Comparison of ENCODE assay signal across 9 cellular contexts in the genomic region with DNA sequence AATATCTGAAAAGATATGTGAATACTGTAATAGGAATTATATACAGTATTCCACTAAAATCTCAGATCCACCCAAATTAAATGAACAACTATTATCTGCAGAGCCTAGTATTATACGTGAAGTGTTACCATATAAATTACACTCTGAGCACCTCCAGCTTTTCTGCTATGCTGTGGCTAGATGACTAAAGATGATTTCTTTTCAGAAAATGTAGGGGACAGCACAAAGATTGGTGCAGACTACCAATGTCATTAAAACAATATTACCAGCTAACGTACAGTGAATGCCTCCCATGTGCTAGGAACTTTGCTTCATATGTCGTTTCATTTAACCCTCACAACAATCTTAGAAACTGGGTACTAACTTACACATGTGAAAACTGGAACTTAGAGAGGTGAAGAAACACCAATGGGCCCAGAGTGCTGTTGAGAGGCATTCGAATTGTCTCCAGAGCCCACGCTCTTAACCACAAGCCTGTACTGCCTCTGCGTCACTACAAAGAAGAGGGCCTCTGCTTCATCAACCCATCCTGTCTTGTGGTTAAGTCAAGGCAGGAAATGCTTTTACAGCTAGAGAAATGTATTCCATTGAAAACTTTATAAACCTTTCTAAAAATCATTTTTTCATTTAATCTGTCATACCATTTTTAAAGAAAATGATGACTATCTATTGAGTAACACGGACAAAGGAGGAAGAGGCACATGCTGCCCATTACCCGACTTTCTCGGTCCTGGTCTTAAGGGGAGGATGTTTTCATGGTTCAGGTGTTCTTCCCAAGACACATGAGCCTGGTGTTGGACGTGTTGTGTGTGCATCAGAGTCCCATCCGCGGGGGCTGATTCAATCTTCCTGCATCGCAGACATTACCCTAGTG. TPM values are rescaled to one million over a fixed set of nuclear protein-coding genes. Genes with fewer than 3 reads are reported as not detected.
DNase-seq lines count a peak whose midpoint lies in the region; ATAC-seq, FAIRE-seq and TF ChIP-seq lines count a peak whose summit lies in the region.
"Had no signal": no experiment of that assay in that cellular context is flagged by ENCODE, and none has a peak within 500 bp of the region (broad histone marks: within the 10 kb centered on the region; RNA-seq: fewer than 3 reads in every experiment).

No MANE protein-coding gene starts in this region.

- H3K4me1 ChIP-seq in liver (ENCODE audit: control insufficient read depth in 4 of 4, insufficient read depth in 4 of 4, low read length in 3 of 4) (no peaks in the 10 kb centered on the region), HepG2 (ENCODE audit: insufficient read depth, low read length) (peaks cover 12% of the 10 kb centered on the region; the same call in 1 of the 2 replicates), kidney (ENCODE audit: control insufficient read depth in 1 of 2, insufficient read depth in 1 of 2, low read depth in 1 of 2, low read length in 2 of 2) (no peaks in the 10 kb centered on the region)
- H3K4me1 ChIP-seq: body of pancreas had no signal

- intact Hi-C loops in HepG2 (cut with micrococcal nuclease; ENCODE audit: unreplicated experiment) (no loop called here), kidney (cut with DNase I) (no loop called here)

- no peak for TF ChIP-seq RAD21 in liver (IDR thresholded peaks at IDR 0.05)
- TF ChIP-seq RAD21 in HepG2 (CRISPR knock-in tag; IDR thresholded peaks at IDR 0.05) = no peak

- no peak for TF ChIP-seq POLR2A in HepG2 (IDR thresholded peaks at IDR 0.05; ENCODE audit: insufficient read depth in 1 of 2, low read depth in 2 of 2, low read length in 2 of 2)

- no peak for TF ChIP-seq CTCF in liver (IDR thresholded peaks at IDR 0.05; ENCODE audit: low read depth, low read length, missing input control)
- no peak for TF ChIP-seq CTCF in HepG2 (CRISPR knock-in tag; IDR thresholded peaks at IDR 0.05)
- TF ChIP-seq CTCF in kidney (IDR thresholded peaks at IDR 0.05; ENCODE audit: borderline replicate concordance, extremely low read depth, insufficient read depth) = no peak

- in situ Hi-C loops in HepG2 (cut with HindIII; ENCODE audit: extremely low pct_ligation_motif_present, low pct_unique_long_range_greater_than_20kb) = loop anchor here (25.0 kb wide), 1 partner anchor 381 kb away; a partner anchor contains a TSS

- H3K9me3 Mint-ChIP-seq in stimulated activated naive CD8-positive, alpha-beta T cell treated with anti-CD3 and anti-CD28 coated beads, Interleukin-15, amount 100 ng/mL, for 72 hours = no peaks in the 10 kb centered on the region

- H3K9ac ChIP-seq in liver (ENCODE audit: low read depth in 1 of 2, low read length in 2 of 2) = peak overlapping the region in 1 of 2 donors; percentile 73
- H3K9ac ChIP-seq in HepG2 (ENCODE audit: insufficient read depth, low read depth, low read length) = no peak overlapping the region
- no peak overlapping the region for H3K9ac ChIP-seq in kidney (ENCODE audit: low read length in 2 of 2)

- CTCF ChIA-PET in HepG2 (lab: Yijun Ruan, JAX; ENCODE audit: low intra/inter-chr PET ratio, low total read pairs) = no interaction called here

- FAIRE-seq in HepG2 (lab: Jason Lieb, UNC) (no peak), kidney (lab: Jason Lieb, UNC) (no peak)

- peak overlapping the region in 2 of 3 donors; percentile 10 to 23 for H3K4me3 ChIP-seq in liver (ENCODE audit: low read depth in 1 of 3, low read length in 3 of 3)
- H3K4me3 ChIP-seq in HepG2 (replicated peaks in 1 of 3; ENCODE audit: insufficient read depth in 1 of 3, low read depth in 2 of 3, low read length in 3 of 3) = no peak overlapping the region
- H3K4me3 ChIP-seq in kidney (ENCODE audit: low read length in 2 of 2) = peak overlapping the region; percentile 14 to 39
- H3K4me3 ChIP-seq: body of pancreas had no signal

- ATAC-seq in HepG2 (no peak), HG03565 (IDR thresholded peaks at IDR 0.05; ENCODE audit: unreplicated experiment) (peak; percentile 89)
- peak; percentile 96 for ATAC-seq in stimulated activated naive CD8-positive, alpha-beta T cell treated with anti-CD3 and anti-CD28 coated beads, Interleukin-15, amount 100 ng/mL, for 72 hours
- ATAC-seq: body of pancreas had no signal

- peak overlapping the region; percentile 87 to 96 for H3K4me3 Mint-ChIP-seq in stimulated activated naive CD8-positive, alpha-beta T cell treated with anti-CD3 and anti-CD28 coated beads, Interleukin-15, amount 100 ng/mL, for 72 hours

- no TSS peak for BruUV-seq in HepG2 (replicated peaks; lab: Mats Ljungman, UMichigan)

- peak overlapping the region; percentile 42 to 56 for H3K27ac ChIP-seq in liver (ENCODE audit: low read depth in 1 of 2, low read length in 2 of 2)
- no peak overlapping the region for H3K27ac ChIP-seq in HepG2 (ENCODE audit: extremely low read length, insufficient read depth, low read length)
- peak overlapping the region in 1 of 2 donors; percentile 32 for H3K27ac ChIP-seq in kidney (ENCODE audit: low read depth in 2 of 2, low read length in 2 of 2)

- DNase-seq in HepG2 (ENCODE audit: low spot score) = no peak
- DNase-seq in activated CD4-positive, alpha-beta T cell treated with anti-CD3 and anti-CD28 coated beads, Interleukin-2, amount 50 U/mL, for 4 hours = peak; percentile 47 to 63
- DNase-seq in kidney = no peak
- peak; percentile 64 to 83 for DNase-seq in stimulated activated naive CD8-positive, alpha-beta T cell treated with anti-CD3 and anti-CD28 coated beads, Interleukin-15, amount 100 ng/mL, for 72 hours
- no peak for DNase-seq in DMS114 treated with DMSO at 0.1 percent for 48 hours (lab: John Stamatoyannopoulos, UW; ENCODE audit: unreplicated experiment)
- DNase-seq in NCI-H2196 treated with DMSO at 0.1 percent for 48 hours (lab: John Stamatoyannopoulos, UW; ENCODE audit: unreplicated experiment) = no peak

- no peak for TF ChIP-seq EP300 in HepG2 (IDR thresholded peaks at IDR 0.05; ENCODE audit: low read depth in 2 of 2, low read length in 2 of 2)
- no peak for TF ChIP-seq EP300 in HepG2 (CRISPR knock-in tag; IDR thresholded peaks at IDR 0.05; ENCODE audit: borderline replicate concordance)

- H3K4me2 ChIP-seq in HepG2 (ENCODE audit: low read depth, low read length) = no peak overlapping the region

- H3K27ac Mint-ChIP-seq in stimulated activated naive CD8-positive, alpha-beta T cell treated with anti-CD3 and anti-CD28 coated beads, Interleukin-15, amount 100 ng/mL, for 72 hours = peak overlapping the region; percentile 92 to 95

- no peaks in the 10 kb centered on the region for H3K79me2 ChIP-seq in HepG2 (ENCODE audit: insufficient read depth, low read length)

- peaks cover 72% of the 10 kb centered on the region for H3K4me1 Mint-ChIP-seq in stimulated activated naive CD8-positive, alpha-beta T cell treated with anti-CD3 and anti-CD28 coated beads, Interleukin-15, amount 100 ng/mL, for 72 hours

- no peaks in the 10 kb centered on the region for H3K9me3 ChIP-seq in liver (ENCODE audit: control insufficient read depth in 4 of 4, low read length in 3 of 4)
- H3K9me3 ChIP-seq in HepG2 (ENCODE audit: low read length) = no peaks in the 10 kb centered on the region
- H3K9me3 ChIP-seq in kidney (ENCODE audit: control insufficient read depth in 1 of 2, low read length in 2 of 2) = no peaks in the 10 kb centered on the region
- H3K9me3 ChIP-seq: body of pancreas had no signal

- POLR2A ChIA-PET in HepG2 (lab: Yijun Ruan, JAX) = no interaction called here

- H3K36me3 ChIP-seq in liver (ENCODE audit: control insufficient read depth in 4 of 4, insufficient read depth in 3 of 4, low read depth in 1 of 4, low read length in 3 of 4) (no peaks in the 10 kb centered on the region), HepG2 (replicated peaks in 1 of 2; ENCODE audit: control insufficient read depth in 1 of 2, insufficient read depth in 2 of 2, low read length in 2 of 2) (no peaks in the 10 kb centered on the region), kidney (ENCODE audit: control insufficient read depth in 1 of 2, insufficient read depth in 2 of 2, low read length in 2 of 2) (no peaks in the 10 kb centered on the region)

- H2AFZ ChIP-seq in HepG2 (ENCODE audit: low read length) = no peak overlapping the region

- H3K27me3 ChIP-seq in liver (ENCODE audit: control insufficient read depth in 4 of 4, insufficient read depth in 4 of 4, low read length in 3 of 4) = no peaks in the 10 kb centered on the region
- H3K27me3 ChIP-seq in HepG2 (ENCODE audit: control insufficient read depth in 1 of 2, insufficient read depth in 2 of 2, low read length in 2 of 2) = no peaks in the 10 kb centered on the region; a peak in 1 of 5 replicates
- H3K27me3 ChIP-seq: body of pancreas had no signal

- H4K20me1 ChIP-seq in HepG2 (ENCODE audit: insufficient read depth, low read length) = no peaks in the 10 kb centered on the region

- H3K27me3 Mint-ChIP-seq in stimulated activated naive CD8-positive, alpha-beta T cell treated with anti-CD3 and anti-CD28 coated beads, Interleukin-15, amount 100 ng/mL, for 72 hours = no peaks in the 10 kb centered on the region

- 81% methylated on average over 13 of the region's 13 CpGs for WGBS in liver
- WGBS in HepG2 (ENCODE audit: low lambda C conversion rate) = 70% methylated on average over 13 of the region's 13 CpGs

RNA-seq across cellular contexts. Expression of a gene that starts 1.3 kb away (rescaled TPM):
- total RNA-seq in liver (1 to 10 TPM; 2.3 to 4.5 TPM), HepG2 (2016; rRNA removed; fragmentation: Illumina TruSeq; extraction: Trizol) (not detected in 2 replicates), kidney (3.8 TPM)
- polyA plus RNA-seq in liver (1 to 10 TPM in 1 of 2 donors, under 1 TPM in 1; 0.72 to 1.0 TPM), HepG2 (2011; rRNA removed) (not detected in 2 replicates), kidney (ENCODE audit: insufficient read depth, low read depth, low replicate concordance) (0.62 TPM)
- total RNA-seq in HepG2 (2016; cell fraction: cytosol; rRNA removed; fragmentation: Illumina TruSeq; extraction: Trizol; ENCODE audit: low read depth) = not detected in 2 replicates
- not detected in 2 replicates for total RNA-seq in HepG2 (2016; cell fraction: insoluble cytoplasmic fraction; rRNA removed; fragmentation: Illumina TruSeq; extraction: Trizol)
- total RNA-seq in HepG2 (2016; cell fraction: membrane; rRNA removed; fragmentation: Illumina TruSeq; extraction: Trizol) = not detected in 2 replicates
- not detected in 2 replicates for total RNA-seq in HepG2 (2016; cell fraction: nucleus; rRNA removed; fragmentation: Illumina TruSeq; extraction: Trizol)
- polyA plus RNA-seq in HepG2 (2011; cell fraction: cytosol; rRNA removed) = not detected in 2 replicates
- polyA plus RNA-seq in HepG2 (2011; cell fraction: nucleus; rRNA removed) = not detected in 2 replicates
- polyA plus RNA-seq in HepG2 (2012) = not detected in 2 replicates
- not detected in 2 replicates for polyA plus RNA-seq in HepG2 (2016; cell fraction: cytosol; fragmentation: Illumina TruSeq; extraction: Trizol; ENCODE audit: low read depth)
- polyA plus RNA-seq in HepG2 (2016; cell fraction: insoluble cytoplasmic fraction; fragmentation: Illumina TruSeq; extraction: Trizol; ENCODE audit: low read depth) = not detected in 2 replicates
- polyA plus RNA-seq in HepG2 (2016; cell fraction: membrane; fragmentation: Illumina TruSeq; extraction: Trizol; ENCODE audit: low read depth) = not detected in 2 replicates
- polyA plus RNA-seq in HepG2 (2016; cell fraction: nucleus; fragmentation: Illumina TruSeq; extraction: Trizol; ENCODE audit: insufficient read depth, low read depth) = not detected in 2 replicates
- not detected in 2 replicates for polyA minus RNA-seq in HepG2 (2011; rRNA and poly(A)+ RNA removed; ENCODE audit: low replicate concordance)
- not detected in 2 replicates for polyA minus RNA-seq in HepG2 (2011; cell fraction: cytosol; rRNA and poly(A)+ RNA removed)
- not detected in 2 replicates for polyA minus RNA-seq in HepG2 (2011; cell fraction: nucleus; rRNA and poly(A)+ RNA removed)

RNA-seq across cellular contexts. Expression of a gene that starts 13.2 kb away (rescaled TPM):
- total RNA-seq in liver = 10 to 100 TPM; 13.0 to 20.8 TPM
- polyA plus RNA-seq in liver = 10 to 100 TPM in 1 of 2 donors, 1 to 10 TPM in 1; 2.8 to 11.3 TPM
- not detected in 2 replicates for total RNA-seq in HepG2 (2016; rRNA removed; fragmentation: Illumina TruSeq; extraction: Trizol)
- total RNA-seq in HepG2 (2016; cell fraction: cytosol; rRNA removed; fragmentation: Illumina TruSeq; extraction: Trizol; ENCODE audit: low read depth) = not detected in 2 replicates
- not detected in 2 replicates for total RNA-seq in HepG2 (2016; cell fraction: insoluble cytoplasmic fraction; rRNA removed; fragmentation: Illumina TruSeq; extraction: Trizol)
- not detected in 2 replicates for total RNA-seq in HepG2 (2016; cell fraction: membrane; rRNA removed; fragmentation: Illumina TruSeq; extraction: Trizol)
- total RNA-seq in HepG2 (2016; cell fraction: nucleus; rRNA removed; fragmentation: Illumina TruSeq; extraction: Trizol) = not detected in 2 replicates
- not detected in 2 replicates for polyA plus RNA-seq in HepG2 (2011; rRNA removed)
- not detected in 2 replicates for polyA plus RNA-seq in HepG2 (2011; cell fraction: cytosol; rRNA removed)
- polyA plus RNA-seq in HepG2 (2011; cell fraction: nucleus; rRNA removed) = not detected in 2 replicates
- not detected in 2 replicates for polyA plus RNA-seq in HepG2 (2012)
- not detected in 2 replicates for polyA plus RNA-seq in HepG2 (2016; cell fraction: cytosol; fragmentation: Illumina TruSeq; extraction: Trizol; ENCODE audit: low read depth)
- polyA plus RNA-seq in HepG2 (2016; cell fraction: insoluble cytoplasmic fraction; fragmentation: Illumina TruSeq; extraction: Trizol; ENCODE audit: low read depth) = not detected in 2 replicates
- polyA plus RNA-seq in HepG2 (2016; cell fraction: membrane; fragmentation: Illumina TruSeq; extraction: Trizol; ENCODE audit: low read depth) = not detected in 2 replicates
- polyA plus RNA-seq in HepG2 (2016; cell fraction: nucleus; fragmentation: Illumina TruSeq; extraction: Trizol; ENCODE audit: insufficient read depth, low read depth) = not detected in 2 replicates
- 0.02 TPM in 1 of 2 replicates, not detected in the other for polyA minus RNA-seq in HepG2 (2011; rRNA and poly(A)+ RNA removed; ENCODE audit: low replicate concordance)
- polyA minus RNA-seq in HepG2 (2011; cell fraction: cytosol; rRNA and poly(A)+ RNA removed) = not detected in 2 replicates
- not detected in 2 replicates for polyA minus RNA-seq in HepG2 (2011; cell fraction: nucleus; rRNA and poly(A)+ RNA removed)
- 29.4 TPM for total RNA-seq in kidney
- 13.6 TPM for polyA plus RNA-seq in kidney (ENCODE audit: insufficient read depth, low read depth, low replicate concordance)

Comparison
In these comparisons a context has a peak if more than half of its experiments do, and no peak if none do; other contexts are left out.
1. H3K4me3 ChIP-seq: peak in liver (2 of 3) and kidney (2 of 2); none in HepG2 (0 of 3).
2. RNA of a gene that starts 13.2 kb away (total RNA-seq): 29.4 TPM in kidney (single experiment) and 13.0 to 20.8 TPM in liver; not detected in HepG2; every median in the first group is over 10 times any median in the second.
3. DNase-seq: peak in activated CD4-positive, alpha-beta T cell treated with anti-CD3 and anti-CD28 coated beads, Interleukin-2, amount 50 U/mL, for 4 hours (2 of 2) and stimulated activated naive CD8-positive, alpha-beta T cell treated with anti-CD3 and anti-CD28 coated beads, Interleukin-15, amount 100 ng/mL, for 72 hours (2 of 2); none in HepG2 (single experiment), kidney (single experiment), DMS114 treated with DMSO at 0.1 percent for 48 hours (single experiment) and NCI-H2196 treated with DMSO at 0.1 percent for 48 hours (single experiment).